ENCODE assay signal across 8 cellular contexts in genomic region chr11:64850979-64851567, GRCh38. TPM values are rescaled to one million over a fixed set of nuclear protein-coding genes. Genes with fewer than 3 reads are reported as not detected.
DNase-seq lines count a peak whose midpoint lies in the region; ATAC-seq and TF ChIP-seq lines count a peak whose summit lies in the region.

No MANE protein-coding gene starts in this region.

- ATAC-seq in GM21360 (IDR thresholded peaks at IDR 0.05; ENCODE audit: unreplicated experiment) (peak; percentile 48), HG03469 (IDR thresholded peaks at IDR 0.05; ENCODE audit: unreplicated experiment) (peak; percentile 51)

- no peaks in the 10 kb centered on the region for H3K27me3 Mint-ChIP-seq in activated naive CD4-positive, alpha-beta T cell treated with anti-CD3 and anti-CD28 coated beads for 36 hours (ENCODE audit: low read depth)

- TF ChIP-seq CTCF in GM12873 (IDR thresholded peaks at IDR 0.05; ENCODE audit: insufficient read depth, low read depth, low read length, missing control alignments) (peak; percentile 51), neutrophil (IDR thresholded peaks at IDR 0.05) (peak; percentile 24), lower leg skin (IDR thresholded peaks at IDR 0.05) (no peak)

- intact Hi-C loops in activated naive CD4-positive, alpha-beta T cell treated with anti-CD3 and anti-CD28 coated beads for 36 hours (cut with micrococcal nuclease) = loop anchor here (1.0 kb wide), 4 partner anchors 8 to 34 kb away; partner anchors contain the start of gene EHD1
- intact Hi-C loops in lower leg skin (cut with DNase I; ENCODE audit: low total_unique reads) = no loop called here

- H3K9me3 Mint-ChIP-seq in activated naive CD4-positive, alpha-beta T cell treated with anti-CD3 and anti-CD28 coated beads for 36 hours = no peaks in the 10 kb centered on the region

- peak overlapping the region; percentile 49 for H3K4me3 Mint-ChIP-seq in activated naive CD4-positive, alpha-beta T cell treated with anti-CD3 and anti-CD28 coated beads for 36 hours

- H3K27me3 ChIP-seq in neutrophil = no peaks in the 10 kb centered on the region

- peaks cover 47% of the 10 kb centered on the region for H3K36me3 ChIP-seq in neutrophil

- DNase-seq in activated naive CD4-positive, alpha-beta T cell treated with anti-CD3 and anti-CD28 coated beads for 36 hours = peak; percentile 91
- DNase-seq in NCI-H2196 (lab: John Stamatoyannopoulos, UW; ENCODE audit: unreplicated experiment) (no peak), lower leg skin (ENCODE audit: low spot score in 2 of 2) (no peak), NCI-H82 (lab: John Stamatoyannopoulos, UW) (no peak)

- H3K36me3 Mint-ChIP-seq in activated naive CD4-positive, alpha-beta T cell treated with anti-CD3 and anti-CD28 coated beads for 36 hours (ENCODE audit: low read depth) = peaks cover 30% of the 10 kb centered on the region

- peaks cover 86 to 94% of the 10 kb centered on the region in 2 experiments for H3K4me1 ChIP-seq in neutrophil (ENCODE audit: control insufficient read depth in 1 of 2, insufficient read depth in 1 of 2, low read depth in 1 of 2, low read length in 1 of 2)

- CTCF ChIA-PET in activated naive CD4-positive, alpha-beta T cell treated with anti-CD3 and anti-CD28 coated beads for 36 hours (lab: Charles Lee) = interaction anchor here (0.7 to 32.9 kb wide), 4 partner anchors 12 to 479 kb away, joined by 3 to 992 read pairs (median 146); partner anchors contain the start of gene EHD1

- peak overlapping the region; percentile 99 for H3K27ac ChIP-seq in neutrophil

- H3K27ac Mint-ChIP-seq in activated naive CD4-positive, alpha-beta T cell treated with anti-CD3 and anti-CD28 coated beads for 36 hours = peak overlapping the region; percentile 95

- peak overlapping the region; percentile 20 to 28 for H3K4me3 ChIP-seq in neutrophil (ENCODE audit: low read depth in 1 of 2, low read length in 1 of 2)
- no peak overlapping the region for H3K4me3 ChIP-seq in lower leg skin (ENCODE audit: low read depth, poor library complexity, severe bottlenecking)

- H3K9me3 ChIP-seq in neutrophil = no peaks in the 10 kb centered on the region

- H3K4me1 Mint-ChIP-seq in activated naive CD4-positive, alpha-beta T cell treated with anti-CD3 and anti-CD28 coated beads for 36 hours (ENCODE audit: low read depth) = peaks cover 85% of the 10 kb centered on the region

- 47 to 55% methylated on average over 13 of the region's 13 CpGs for WGBS in lower leg skin, 2 donors

- no peak for TF ChIP-seq POLR2A in lower leg skin (IDR thresholded peaks at IDR 0.05)

RNA-seq across cellular contexts. Expression of gene CDC42BPG, which starts 6.6 kb away (rescaled TPM):
- total RNA-seq in activated naive CD4-positive, alpha-beta T cell treated with anti-CD3 and anti-CD28 coated beads for 36 hours = under 1 TPM; 0.32 to 0.41 TPM
- 10 to 100 TPM; 40.3 to 81.3 (median 50.1) TPM for total RNA-seq in lower leg skin

RNA-seq across cellular contexts. Expression of gene EHD1, which starts 27.3 kb away (rescaled TPM):
- total RNA-seq in activated naive CD4-positive, alpha-beta T cell treated with anti-CD3 and anti-CD28 coated beads for 36 hours = 100 to 1,000 TPM; 124 to 132 TPM
- 10 to 100 TPM; 81.0 to 98.9 (median 90.5) TPM for total RNA-seq in lower leg skin

RNA-seq across cellular contexts. Expression of gene MEN1, which starts 40.7 kb away (rescaled TPM):
- total RNA-seq in activated naive CD4-positive, alpha-beta T cell treated with anti-CD3 and anti-CD28 coated beads for 36 hours = 10 to 100 TPM; 23.9 TPM
- 10 to 100 TPM; 20.5 to 42.7 (median 32.2) TPM for total RNA-seq in lower leg skin

RNA-seq across cellular contexts. Expression of gene MAP4K2, which starts 48.1 kb away (rescaled TPM):
- total RNA-seq in activated naive CD4-positive, alpha-beta T cell treated with anti-CD3 and anti-CD28 coated beads for 36 hours = 10 to 100 TPM; 69.5 to 73.9 TPM
- 10 to 100 TPM in 3 of 4 donors, 1 to 10 TPM in 1; 9.3 to 29.8 (median 19.5) TPM for total RNA-seq in lower leg skin

Comparison
In these comparisons a context has a peak if more than half of its experiments do, and no peak if none do; other contexts are left out.
1. CTCF ChIP-seq: peak in GM12873 (single experiment) and neutrophil (single experiment); none in lower leg skin (0 of 3).
2. RNA of gene CDC42BPG, which starts 6.6 kb away (total RNA-seq): 40.3 to 81.3 TPM in lower leg skin; 0.32 to 0.41 TPM in activated naive CD4-positive, alpha-beta T cell treated with anti-CD3 and anti-CD28 coated beads for 36 hours; every median in the first group is over 10 times any median in the second.